In the genomic region with DNA sequence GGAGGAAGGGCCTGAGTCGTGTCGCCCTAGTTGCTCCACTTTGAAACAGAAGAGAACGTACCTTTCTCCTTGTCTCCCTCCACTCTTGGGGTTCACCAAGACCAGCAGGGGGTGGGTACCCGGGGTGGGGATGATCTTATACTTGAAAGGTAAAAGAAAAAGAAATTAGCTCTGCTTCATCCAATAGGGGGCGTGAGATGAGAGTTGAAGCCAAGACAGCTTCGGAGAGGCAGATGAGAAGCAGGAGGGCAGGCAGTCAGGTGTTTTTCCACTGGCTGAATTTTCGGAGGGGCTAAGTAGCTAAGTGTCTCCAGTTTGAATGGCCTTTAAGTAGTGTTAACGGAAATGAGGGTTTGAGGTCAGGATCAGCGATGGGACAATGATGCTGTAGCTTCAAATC, we compare ENCODE assay signal across 12 cellular contexts.
A peak's percentile ranks its signal among the peaks of the same experiment; 100 is the strongest.
DNase-seq lines count a peak whose midpoint lies in the region; TF ChIP-seq lines count a peak whose summit lies in the region.
"Had no signal": no experiment of that assay in that cellular context is flagged by ENCODE, and none has a peak within 500 bp of the region (broad histone marks: within the 10 kb centered on the region; RNA-seq: fewer than 3 reads in every experiment).

No MANE protein-coding gene starts in this region.

- DNase-seq in NCI-H524 (lab: John Stamatoyannopoulos, UW) = peak; percentile 15 to 63
- DNase-seq in NCI-H524 treated with DMSO at 0.1 percent for 48 hours (lab: John Stamatoyannopoulos, UW) = no peak
- no peak for DNase-seq in brain microvascular endothelial cell
- DNase-seq in nephron progenitor cell = no peak
- no peak for DNase-seq in activated CD4-positive, alpha-beta T cell treated with anti-CD3 and anti-CD28 coated beads, Interleukin-2, amount 10 ng/mL, durations not matched to agents 24 days and 14 days
- no peak for DNase-seq in hypothalamus (lab: John Stamatoyannopoulos, UW)
- DNase-seq in NCI-H345 treated with DMSO at 0.1 percent for 48 hours (lab: John Stamatoyannopoulos, UW; ENCODE audit: unreplicated experiment) = no peak
- DNase-seq: naive thymus-derived CD4-positive, alpha-beta T cell; Peyer's patch; stimulated activated naive CD4-positive, alpha-beta T cell treated with Interleukin-2 at 50 U/mL for 16 hours had no signal

- peaks cover 13% of the 10 kb centered on the region for H3K27me3 Mint-ChIP-seq in nephron progenitor cell (ENCODE audit: low read depth, poor library complexity)
- H3K27me3 Mint-ChIP-seq in activated CD4-positive, alpha-beta T cell treated with anti-CD3 and anti-CD28 coated beads, Interleukin-2, amount 10 ng/mL, durations not matched to agents 24 days and 14 days = peaks cover 7% of the 10 kb centered on the region
- H3K27me3 Mint-ChIP-seq: activated naive CD4-positive, alpha-beta T cell treated with anti-CD3 and anti-CD28 coated beads, Interleukin-2, amount 50 U/mL, for 24 hours had no signal

- intact Hi-C loops in activated CD4-positive, alpha-beta T cell treated with anti-CD3 and anti-CD28 coated beads, Interleukin-2, amount 10 ng/mL, durations not matched to agents 24 days and 14 days (cut with micrococcal nuclease) = no loop called here

- no peak overlapping the region for H3K27ac ChIP-seq in brain microvascular endothelial cell
- H3K27ac ChIP-seq: Peyer's patch had no signal

- no peak overlapping the region for H3K4me3 Mint-ChIP-seq in nephron progenitor cell
- H3K4me3 Mint-ChIP-seq in activated CD4-positive, alpha-beta T cell treated with anti-CD3 and anti-CD28 coated beads, Interleukin-2, amount 10 ng/mL, durations not matched to agents 24 days and 14 days = no peak overlapping the region
- H3K4me3 Mint-ChIP-seq: activated naive CD4-positive, alpha-beta T cell treated with anti-CD3 and anti-CD28 coated beads, Interleukin-2, amount 50 U/mL, for 24 hours; naive thymus-derived CD4-positive, alpha-beta T cell had no signal

- TF ChIP-seq CTCF in LNCAP (IDR thresholded peaks at IDR 0.05) (peak; percentile 42; the same call in 1 of the 2 replicates), brain microvascular endothelial cell (IDR thresholded peaks at IDR 0.05; ENCODE audit: low read depth, low read length, missing control alignments) (peak; percentile 45), nephron progenitor cell (IDR thresholded peaks at IDR 0.05) (peak; percentile 35)

- no peaks in the 10 kb centered on the region for H3K36me3 Mint-ChIP-seq in nephron progenitor cell (ENCODE audit: low read depth)
- no peaks in the 10 kb centered on the region for H3K36me3 Mint-ChIP-seq in activated CD4-positive, alpha-beta T cell treated with anti-CD3 and anti-CD28 coated beads, Interleukin-2, amount 10 ng/mL, durations not matched to agents 24 days and 14 days (ENCODE audit: low read depth)
- H3K36me3 Mint-ChIP-seq: activated naive CD4-positive, alpha-beta T cell treated with anti-CD3 and anti-CD28 coated beads, Interleukin-2, amount 50 U/mL, for 24 hours; naive thymus-derived CD4-positive, alpha-beta T cell had no signal

- H3K27me3 ChIP-seq in brain microvascular endothelial cell (replicated peaks) = no peaks in the 10 kb centered on the region
- H3K27me3 ChIP-seq: Peyer's patch had no signal

- peaks cover 32% of the 10 kb centered on the region for H3K4me1 Mint-ChIP-seq in nephron progenitor cell
- H3K4me1 Mint-ChIP-seq in activated CD4-positive, alpha-beta T cell treated with anti-CD3 and anti-CD28 coated beads, Interleukin-2, amount 10 ng/mL, durations not matched to agents 24 days and 14 days = peaks cover 11% of the 10 kb centered on the region

- no peak overlapping the region for H3K27ac Mint-ChIP-seq in nephron progenitor cell
- H3K27ac Mint-ChIP-seq in activated CD4-positive, alpha-beta T cell treated with anti-CD3 and anti-CD28 coated beads, Interleukin-2, amount 10 ng/mL, durations not matched to agents 24 days and 14 days = no peak overlapping the region
- H3K27ac Mint-ChIP-seq: activated naive CD4-positive, alpha-beta T cell treated with anti-CD3 and anti-CD28 coated beads, Interleukin-2, amount 50 U/mL, for 24 hours had no signal

- H3K36me3 ChIP-seq in brain microvascular endothelial cell (replicated peaks) = no peaks in the 10 kb centered on the region
- H3K36me3 ChIP-seq: Peyer's patch had no signal

- in situ Hi-C loops in brain microvascular endothelial cell (cut with HindIII; ENCODE audit: low pct_ligation_motif_present, low sequenced_read_pairs) = no loop called here

- no peaks in the 10 kb centered on the region for H3K9me3 Mint-ChIP-seq in nephron progenitor cell
- no peaks in the 10 kb centered on the region for H3K9me3 Mint-ChIP-seq in activated CD4-positive, alpha-beta T cell treated with anti-CD3 and anti-CD28 coated beads, Interleukin-2, amount 10 ng/mL, durations not matched to agents 24 days and 14 days
- H3K9me3 Mint-ChIP-seq: activated naive CD4-positive, alpha-beta T cell treated with anti-CD3 and anti-CD28 coated beads, Interleukin-2, amount 50 U/mL, for 24 hours; naive thymus-derived CD4-positive, alpha-beta T cell had no signal

- H3K4me3 ChIP-seq in brain microvascular endothelial cell (ENCODE audit: low read depth, low read length) = no peak overlapping the region
- H3K4me3 ChIP-seq: Peyer's patch had no signal

Comparison
In these comparisons a context has a peak if more than half of its experiments do, and no peak if none do; other contexts are left out.
1. DNase-seq: peak in NCI-H524 (2 of 2); none in NCI-H524 treated with DMSO at 0.1 percent for 48 hours (single experiment), brain microvascular endothelial cell (single experiment), nephron progenitor cell (single experiment), activated CD4-positive, alpha-beta T cell treated with anti-CD3 and anti-CD28 coated beads, Interleukin-2, amount 10 ng/mL, durations not matched to agents 24 days and 14 days (single experiment), hypothalamus (0 of 51) and NCI-H345 treated with DMSO at 0.1 percent for 48 hours (single experiment).
2. Peak in every context shown above with its lines, with median percentiles within 50 percentile points of each other: CTCF ChIP-seq.